Comparison of ENCODE assay signal across 5 cellular contexts in genomic region chr13:111035861-111036260, GRCh38.
"Had no signal": no experiment of that assay in that cellular context is flagged by ENCODE, and none has a peak within 500 bp of the region (broad histone marks: within the 10 kb centered on the region; RNA-seq: fewer than 3 reads in every experiment).

No MANE protein-coding gene starts in this region.

- H2AFZ ChIP-seq: GM23338 had no signal

- H3K4me1 ChIP-seq: HAP-1 had no signal

- H3K36me3 ChIP-seq: HAP-1 had no signal

- ATAC-seq: GM23338, HepG2 had no signal

- H3K27ac ChIP-seq: HL-60 had no signal

- H3K9me3 ChIP-seq: HAP-1 had no signal

- DNase-seq: HFFc6 had no signal

- H3K4me2 ChIP-seq: GM23338 had no signal

- H3K4me3 ChIP-seq: GM23338, HAP-1 had no signal
